Comparison of ENCODE assay signal across 22 cellular contexts in the genomic region with DNA sequence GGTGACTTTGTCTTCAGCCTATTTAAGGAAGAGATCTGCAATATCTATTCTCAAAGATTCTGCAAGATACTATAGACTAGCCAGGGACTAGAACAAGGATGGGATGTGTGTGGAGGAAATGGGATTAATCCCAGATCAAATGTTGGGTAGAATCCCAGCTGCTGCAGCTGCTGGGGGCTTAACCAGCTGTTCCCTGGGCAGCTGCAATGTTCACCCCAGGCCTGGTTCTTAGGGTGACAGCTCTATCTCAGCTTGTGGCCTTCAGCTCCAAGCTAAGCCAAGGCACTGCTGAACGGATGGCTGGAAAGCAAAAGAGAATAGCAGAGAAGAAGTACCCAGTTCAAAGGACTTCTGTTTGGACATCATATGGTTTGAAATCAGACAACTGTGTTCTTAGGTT. TPM values are rescaled to one million over a fixed set of nuclear protein-coding genes. Genes with fewer than 3 reads are reported as not detected.
A peak's percentile ranks its signal among the peaks of the same experiment; 100 is the strongest.
DNase-seq lines count a peak whose midpoint lies in the region; ATAC-seq lines count a peak whose summit lies in the region.
"Had no signal": no experiment of that assay in that cellular context is flagged by ENCODE, and none has a peak within 500 bp of the region (broad histone marks: within the 10 kb centered on the region; RNA-seq: fewer than 3 reads in every experiment).

No MANE protein-coding gene starts in this region.

- peaks cover 6% of the 10 kb centered on the region; the same call in 1 of the 2 replicates for H3K9me3 ChIP-seq in SJCRH30 (replicated peaks)
- H3K9me3 ChIP-seq: BLaER1 had no signal

- peak overlapping the region; percentile 84 for H3K27ac ChIP-seq in SJCRH30
- H3K27ac ChIP-seq: 22Rv1, BLaER1, C4-2B had no signal

- ATAC-seq in HG02623 (IDR thresholded peaks at IDR 0.05; ENCODE audit: unreplicated experiment) (no peak), GM21717 (IDR thresholded peaks at IDR 0.05; ENCODE audit: unreplicated experiment) (no peak)
- ATAC-seq: GM12878, GM23338, HCT116 had no signal

- H3K4me1 ChIP-seq in SJCRH30 = peaks cover 28% of the 10 kb centered on the region
- H3K4me1 ChIP-seq: BLaER1 had no signal

- DNase-seq in NCI-H82 (lab: John Stamatoyannopoulos, UW) = peak; percentile 70
- DNase-seq in NCI-H82 treated with DMSO at 0.1 percent for 48 hours (lab: John Stamatoyannopoulos, UW; ENCODE audit: unreplicated experiment) = no peak
- peak; percentile 96 to 99 for DNase-seq in SJCRH30
- peak; percentile 80 for DNase-seq in myocyte (ENCODE audit: low read depth)
- DNase-seq in skeletal muscle cell (ENCODE audit: low read depth) = peak; percentile 41
- no peak for DNase-seq in mesenteric fat pad (ENCODE audit: low spot score)
- DNase-seq: CD4-positive, CD25-positive, alpha-beta regulatory T cell; CD8-positive, alpha-beta memory T cell; DMS 273 treated with DMSO at 0.1 percent for 48 hours; DMS79; EL; GDM1; H9 had no signal

- no peaks in the 10 kb centered on the region for H3K36me3 ChIP-seq in SJCRH30
- H3K36me3 ChIP-seq: BLaER1 had no signal

- no peaks in the 10 kb centered on the region for H3K27me3 ChIP-seq in SJCRH30
- H3K27me3 ChIP-seq: BLaER1 had no signal

- H3K4me3 ChIP-seq in SJCRH30 (no peak overlapping the region), skeletal muscle cell (ENCODE audit: low read depth, low read length) (no peak overlapping the region)
- H3K4me3 ChIP-seq: BLaER1, GM12878, GM23338 had no signal

RNA-seq across cellular contexts. Expression of gene RHEBL1, which starts 10.0 kb away (rescaled TPM):
- 8.8 and 9.0 TPM in 2 replicates for total RNA-seq in SJCRH30 (2014; rRNA removed; shearing (Covaris generic))
- 1.2 TPM in 1 of 2 replicates, not detected in the other for total RNA-seq in myocyte
- polyA plus RNA-seq in myocyte (2012) = 1.2 TPM
- 0.42 TPM for total RNA-seq in mesenteric fat pad

RNA-seq across cellular contexts. Expression of gene DHH, which starts 14.8 kb away (rescaled TPM):
- 0.04 and 0.13 TPM in 2 replicates for total RNA-seq in SJCRH30 (2014; rRNA removed; shearing (Covaris generic))
- total RNA-seq in myocyte = 0.21 and 0.27 TPM in 2 replicates
- polyA plus RNA-seq in myocyte (2012) = 0.05 TPM
- 1.5 TPM for total RNA-seq in mesenteric fat pad
- total RNA-seq: GM12878, GM23338 had no signal
- polyA plus RNA-seq: AG04450; CD4-positive, CD25-positive, alpha-beta regulatory T cell; CD8-positive, alpha-beta memory T cell; GM23338 had no signal

RNA-seq across cellular contexts. Expression of gene KMT2D, which starts 19.2 kb away (rescaled TPM):
- total RNA-seq in SJCRH30 (2014; rRNA removed; shearing (Covaris generic)) = 30.1 and 31.2 TPM in 2 replicates
- total RNA-seq in myocyte (26.6 and 32.2 TPM in 2 replicates), mesenteric fat pad (79.7 TPM)
- polyA plus RNA-seq in myocyte (2012) = 31.0 TPM

RNA-seq across cellular contexts. Expression of gene LMBR1L, which starts 30.9 kb away (rescaled TPM):
- 17.8 and 28.9 TPM in 2 replicates for total RNA-seq in SJCRH30 (2014; rRNA removed; shearing (Covaris generic))
- total RNA-seq in myocyte = 27.0 and 27.5 TPM in 2 replicates
- polyA plus RNA-seq in myocyte (2012) = 33.6 TPM
- total RNA-seq in mesenteric fat pad = 46.1 TPM

RNA-seq across cellular contexts. Expression of gene TUBA1B, which starts 51.4 kb away (rescaled TPM):
- 5,262 and 5,317 TPM in 2 replicates for total RNA-seq in SJCRH30 (2014; rRNA removed; shearing (Covaris generic))
- total RNA-seq in myocyte (1,860 and 2,094 TPM in 2 replicates), mesenteric fat pad (737 TPM)
- 1,240 TPM for polyA plus RNA-seq in myocyte (2012)

Comparison
In these comparisons a context has a peak if more than half of its experiments do, and no peak if none do; other contexts are left out.
1. DNase-seq: peak in NCI-H82 (single experiment), SJCRH30 (2 of 2), myocyte (single experiment) and skeletal muscle cell (single experiment); none in NCI-H82 treated with DMSO at 0.1 percent for 48 hours (single experiment) and mesenteric fat pad (single experiment).